8 cellular contexts compared by ENCODE assay signal in the genomic region with DNA sequence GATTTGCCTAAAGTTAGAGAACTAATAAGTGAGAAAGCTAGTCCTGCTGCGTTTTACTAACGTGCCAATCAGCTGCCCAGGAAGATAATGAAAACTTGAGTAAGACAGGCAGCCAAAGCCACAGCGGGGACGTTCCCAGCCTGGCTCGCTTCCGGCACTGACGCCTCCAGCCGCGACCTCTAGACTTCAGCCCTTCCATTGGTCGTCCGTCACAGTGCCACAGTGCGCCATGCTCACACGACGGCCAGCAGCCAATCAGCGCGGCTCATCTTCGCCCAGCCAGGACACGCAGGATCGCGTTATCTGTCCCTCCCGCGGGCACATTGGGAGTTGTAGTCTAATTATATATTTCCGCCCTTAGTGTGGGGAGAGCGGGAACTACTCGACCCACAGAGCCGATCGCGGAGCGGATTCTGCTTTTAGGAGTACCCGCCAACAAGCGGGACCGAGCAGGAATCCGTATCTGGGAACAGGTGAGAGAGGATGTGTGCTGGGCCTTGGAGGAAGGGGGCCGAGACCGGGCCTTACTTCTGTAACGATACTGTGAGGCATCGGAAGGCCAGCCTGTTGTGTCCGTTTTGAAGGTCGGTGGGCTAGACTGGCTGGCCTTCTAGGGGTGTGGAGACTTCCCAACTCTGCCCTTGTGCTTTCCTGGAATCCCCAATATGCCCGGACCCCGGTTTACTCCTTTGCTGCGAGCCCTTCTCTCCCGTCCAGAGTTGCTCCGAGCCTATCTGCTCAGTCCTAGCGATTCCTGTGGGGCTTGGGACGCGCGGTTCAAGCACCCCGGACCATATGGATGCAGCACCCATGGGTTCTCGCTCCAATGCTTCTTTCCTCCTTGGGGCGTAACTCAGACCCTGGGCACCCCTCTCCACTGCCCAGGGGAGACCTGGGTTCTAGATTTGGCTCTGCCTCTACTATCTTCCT. TPM values are rescaled to one million over a fixed set of nuclear protein-coding genes. Genes with fewer than 3 reads are reported as not detected.
A peak's percentile ranks its signal among the peaks of the same experiment; 100 is the strongest.
DNase-seq lines count a peak whose midpoint lies in the region; ATAC-seq and TF ChIP-seq lines count a peak whose summit lies in the region.

A gene (plus strand): TSS at position 374 of the 930 bp plus-strand sequence. CDS start 924 bp downstream, outside the sequence.

- H3K79me2 ChIP-seq in parathyroid adenoma, result peaks cover 3% of the 10 kb centered on the region

- no peaks in the 10 kb centered on the region for H3K27me3 ChIP-seq in adipocyte (replicated peaks; ENCODE audit: control insufficient read depth, insufficient read depth, low read length)
- no peaks in the 10 kb centered on the region for H3K27me3 ChIP-seq in parathyroid adenoma (ENCODE audit: control insufficient read depth, insufficient read depth, low read length)
- no peaks in the 10 kb centered on the region for H3K27me3 ChIP-seq in tibial nerve

- H3K4me3 ChIP-seq in GM12875 (ENCODE audit: low read depth, low read length) (peak within 1 kb of the TSS; percentile 99), adipocyte (ENCODE audit: low read length) (peak within 1 kb of the TSS; percentile 99), parathyroid adenoma (ENCODE audit: low read depth, low read length) (peak within 1 kb of the TSS; percentile 98), tibial nerve (peak within 1 kb of the TSS; percentile 58 to 93 (median 74))

- TF ChIP-seq EP300 in tibial nerve (IDR thresholded peaks at IDR 0.05), result peak; percentile 90 to 91

- peak within 1 kb of the TSS; percentile 95 for H2AFZ ChIP-seq in parathyroid adenoma

- H3K27ac ChIP-seq in parathyroid adenoma (peak within 1 kb of the TSS; percentile 90), tibial nerve (peak within 1 kb of the TSS; percentile 86 to 93 (median 92))

- peak within 1 kb of the TSS; percentile 99 for H3K9ac ChIP-seq in adipocyte (ENCODE audit: low read length)
- peak within 1 kb of the TSS; percentile 57 for H3K9ac ChIP-seq in parathyroid adenoma

- TF ChIP-seq CTCF in GM12875 (IDR thresholded peaks at IDR 0.05; ENCODE audit: borderline replicate concordance, insufficient read depth, low read depth, low read length), result no peak
- no peak for TF ChIP-seq CTCF in parathyroid adenoma (IDR thresholded peaks at IDR 0.05)
- peak in 4 of 5 experiments; percentile 4 to 80 (median 45) for TF ChIP-seq CTCF in tibial nerve (IDR thresholded peaks at IDR 0.05)

- no peaks in the 10 kb centered on the region for H3K9me3 ChIP-seq in adipocyte (ENCODE audit: control insufficient read depth, low read length)
- H3K9me3 ChIP-seq in parathyroid adenoma (ENCODE audit: control insufficient read depth, low read length), result no peaks in the 10 kb centered on the region
- H3K9me3 ChIP-seq in tibial nerve, result no peaks in the 10 kb centered on the region

- peak; percentile 68 to 85 for TF ChIP-seq POLR2A in tibial nerve (IDR thresholded peaks at IDR 0.05)

- peak within 1 kb of the TSS; percentile 90 for H3K4me2 ChIP-seq in parathyroid adenoma (ENCODE audit: low read length)

- peak; percentile 97 for ATAC-seq in HG02798 (IDR thresholded peaks at IDR 0.05; ENCODE audit: poor library complexity, unreplicated experiment)
- peak; percentile 100 for ATAC-seq in Right ventricle myocardium superior (ENCODE audit: poor library complexity)

- H3K4me1 ChIP-seq in adipocyte (ENCODE audit: control insufficient read depth, insufficient read depth, low read length) (peaks cover 30% of the 10 kb centered on the region), parathyroid adenoma (peaks cover 4% of the 10 kb centered on the region), tibial nerve (peaks cover 0 to 39% (median 16%) of the 10 kb centered on the region in 4 donors)

- H3K36me3 ChIP-seq in adipocyte (ENCODE audit: control insufficient read depth, insufficient read depth, low read length, severe bottlenecking), result peaks cover 28% of the 10 kb centered on the region
- H3K36me3 ChIP-seq in parathyroid adenoma (ENCODE audit: control insufficient read depth, insufficient read depth, low read length), result no peaks in the 10 kb centered on the region
- H3K36me3 ChIP-seq in tibial nerve, result peaks cover 0 to 33% (median 0%) of the 10 kb centered on the region in 3 donors

- intact Hi-C loops in Right ventricle myocardium superior (cut with DNase I), result no loop called here

- 0% methylated on average over 33 to 51 of the region's 51 CpGs for WGBS in tibial nerve, 2 donors

- DNase-seq in NCI-H1436 (lab: John Stamatoyannopoulos, UW), result peak; percentile 97
- DNase-seq in T follicular helper cell (ENCODE audit: low read depth), result peak; percentile 95
- peak; percentile 100 for DNase-seq in adipocyte (ENCODE audit: low read depth)
- DNase-seq in Right ventricle myocardium superior, result peak; percentile 99
- DNase-seq in tibial nerve (ENCODE audit: low spot score in 2 of 2), result peak; percentile 96

RNA-seq across cellular contexts. Expression of the gene that starts here (rescaled TPM):
- 71.2 TPM for total RNA-seq in Right ventricle myocardium superior
- 100 to 1,000 TPM in 3 of 4 donors, 10 to 100 TPM in 1; 88.2 to 143 (median 125) TPM for total RNA-seq in tibial nerve

Comparison
In these comparisons a context has a peak if more than half of its experiments do, and no peak if none do; other contexts are left out.
1. Peak in every context shown above with its lines: DNase-seq, ATAC-seq, H3K4me3 ChIP-seq and H3K27ac ChIP-seq.
2. CTCF ChIP-seq: peak in tibial nerve (4 of 5); none in GM12875 (single experiment) and parathyroid adenoma (single experiment).